Comparison of ENCODE assay signal across 17 cellular contexts in the genomic region with DNA sequence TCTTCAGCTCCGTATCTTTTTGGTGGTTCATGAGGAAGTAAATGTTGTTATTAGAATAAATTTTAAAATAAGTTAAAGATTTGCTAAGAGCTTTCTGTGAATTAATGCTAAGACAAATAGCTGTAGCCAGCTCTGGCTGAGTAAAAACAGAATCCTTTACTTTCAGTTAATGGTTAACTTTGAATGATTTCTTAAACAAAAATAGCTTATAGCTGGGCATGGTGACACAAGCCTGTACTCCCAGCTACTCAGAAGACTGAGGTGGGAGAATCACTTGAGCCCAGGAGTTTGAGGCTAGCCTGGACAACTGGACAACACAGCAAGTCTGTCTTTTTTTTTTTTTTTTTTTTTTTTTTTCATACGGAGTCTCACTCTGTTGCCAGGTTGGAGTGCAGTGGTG. TPM values are rescaled to one million over a fixed set of nuclear protein-coding genes. Genes with fewer than 3 reads are reported as not detected.
DNase-seq lines count a peak whose midpoint lies in the region; ATAC-seq, FAIRE-seq and TF ChIP-seq lines count a peak whose summit lies in the region.
"Had no signal": no experiment of that assay in that cellular context is flagged by ENCODE, and none has a peak within 500 bp of the region (broad histone marks: within the 10 kb centered on the region; RNA-seq: fewer than 3 reads in every experiment).

No MANE protein-coding gene starts in this region.

- no peaks in the 10 kb centered on the region for H4K20me1 ChIP-seq in hepatocyte (ENCODE audit: insufficient read depth, poor library complexity, severe bottlenecking)
- H4K20me1 ChIP-seq in smooth muscle cell (ENCODE audit: low read depth), result no peaks in the 10 kb centered on the region

- H3K27ac ChIP-seq in hepatocyte (no peak overlapping the region), smooth muscle cell (ENCODE audit: low read depth) (no peak overlapping the region)
- H3K27ac ChIP-seq in CD4-positive, alpha-beta T cell (ENCODE audit: low read depth, low read length), result no peak overlapping the region
- H3K27ac ChIP-seq: foreskin keratinocyte, GM23248, KMS-11, WERI-Rb-1 had no signal

- intact Hi-C loops in CD4-positive, alpha-beta T cell (cut with DNase I, micrococcal nuclease), result no loop called here

- no peaks in the 10 kb centered on the region for H3K27me3 Mint-ChIP-seq in CD4-positive, alpha-beta T cell
- no peaks in the 10 kb centered on the region for H3K27me3 Mint-ChIP-seq in activated naive CD8-positive, alpha-beta T cell treated with anti-CD3 and anti-CD28 coated beads for 36 hours

- CTCF ChIA-PET in CD4-positive, alpha-beta T cell (lab: Charles Lee), result interaction anchor here (0.6 kb wide), 1 partner anchor 534 kb away, joined by 3 read pairs; no protein-coding TSS in a partner anchor

- peak overlapping the region; percentile 52 for H3K4me2 ChIP-seq in hepatocyte
- no peak overlapping the region for H3K4me2 ChIP-seq in smooth muscle cell
- H3K4me2 ChIP-seq: KMS-11 had no signal

- no peaks in the 10 kb centered on the region for H3K9me3 ChIP-seq in hepatocyte (ENCODE audit: low read depth)
- no peaks in the 10 kb centered on the region for H3K9me3 ChIP-seq in smooth muscle cell (replicated peaks; ENCODE audit: low read depth)
- no peaks in the 10 kb centered on the region for H3K9me3 ChIP-seq in CD4-positive, alpha-beta T cell (ENCODE audit: control insufficient read depth, low read length)

- no peaks in the 10 kb centered on the region for H3K36me3 ChIP-seq in hepatocyte (replicated peaks; ENCODE audit: insufficient read depth, low read depth)
- no peaks in the 10 kb centered on the region for H3K36me3 ChIP-seq in smooth muscle cell (ENCODE audit: low read depth)

- no peak overlapping the region for H3K27ac Mint-ChIP-seq in CD4-positive, alpha-beta T cell
- H3K27ac Mint-ChIP-seq in activated naive CD8-positive, alpha-beta T cell treated with anti-CD3 and anti-CD28 coated beads for 36 hours, result no peak overlapping the region

- H3K4me1 Mint-ChIP-seq in CD4-positive, alpha-beta T cell (ENCODE audit: low read depth), result no peaks in the 10 kb centered on the region
- H3K4me1 Mint-ChIP-seq in activated naive CD8-positive, alpha-beta T cell treated with anti-CD3 and anti-CD28 coated beads for 36 hours, result no peaks in the 10 kb centered on the region

- H3K4me3 ChIP-seq in hepatocyte (no peak overlapping the region), smooth muscle cell (peak overlapping the region; percentile 4)
- H3K4me3 ChIP-seq: GM23248 had no signal

- no peaks in the 10 kb centered on the region for H3F3A ChIP-seq in smooth muscle cell (ENCODE audit: low read depth)

- H2AFZ ChIP-seq in hepatocyte (no peak overlapping the region), smooth muscle cell (ENCODE audit: low read depth) (no peak overlapping the region)
- H2AFZ ChIP-seq: GM23248 had no signal

- H3K36me3 Mint-ChIP-seq in CD4-positive, alpha-beta T cell (ENCODE audit: low read depth), result peaks cover 44% of the 10 kb centered on the region
- peaks cover 6% of the 10 kb centered on the region for H3K36me3 Mint-ChIP-seq in activated naive CD8-positive, alpha-beta T cell treated with anti-CD3 and anti-CD28 coated beads for 36 hours

- DNase-seq in GM19239 (ENCODE audit: insufficient read length, low spot score), result peak; percentile 9
- peak; percentile 9 for DNase-seq in hepatocyte (ENCODE audit: low spot score)
- DNase-seq in smooth muscle cell (lab: John Stamatoyannopoulos, UW; ENCODE audit: unreplicated experiment), result no peak
- no peak for DNase-seq in CD4-positive, alpha-beta T cell
- DNase-seq in activated naive CD8-positive, alpha-beta T cell treated with anti-CD3 and anti-CD28 coated beads for 36 hours, result no peak
- DNase-seq in activated T-cell treated with anti-CD3 and anti-CD28 coated beads, Interleukin-2, amount 50 U/mL, for 48 hours, result no peak
- DNase-seq: amygdala; C1 segment of cervical spinal cord; foreskin keratinocyte; GM23248; NCI-H1105 treated with DMSO at 0.1 percent for 48 hours; RPMI8226; stimulated activated CD4-positive, alpha-beta T cell treated with anti-CD3 and anti-CD28 coated beads, Interleukin-2, amount 100 ng/mL, for 24 hours; WERI-Rb-1 had no signal

- H3K9me3 Mint-ChIP-seq in CD4-positive, alpha-beta T cell, result no peaks in the 10 kb centered on the region
- H3K9me3 Mint-ChIP-seq in activated naive CD8-positive, alpha-beta T cell treated with anti-CD3 and anti-CD28 coated beads for 36 hours, result no peaks in the 10 kb centered on the region

- no peaks in the 10 kb centered on the region for H3K9me2 ChIP-seq in hepatocyte (replicated peaks; ENCODE audit: insufficient read depth)

- H3K4me3 Mint-ChIP-seq in CD4-positive, alpha-beta T cell, result no peak overlapping the region
- H3K4me3 Mint-ChIP-seq in activated naive CD8-positive, alpha-beta T cell treated with anti-CD3 and anti-CD28 coated beads for 36 hours, result no peak overlapping the region

- peak; percentile 82 for FAIRE-seq in GM19239 (lab: Jason Lieb, UNC)

- peaks cover 20% of the 10 kb centered on the region for H3K4me1 ChIP-seq in hepatocyte (ENCODE audit: insufficient read depth)
- peaks cover 10% of the 10 kb centered on the region for H3K4me1 ChIP-seq in smooth muscle cell (ENCODE audit: low read depth)
- H3K4me1 ChIP-seq: foreskin keratinocyte had no signal

- TF ChIP-seq CTCF in hepatocyte (IDR thresholded peaks at IDR 0.05; ENCODE audit: poor library complexity), result no peak
- TF ChIP-seq CTCF in smooth muscle cell (IDR thresholded peaks at IDR 0.05; ENCODE audit: borderline replicate concordance, insufficient read depth, poor library complexity, severe bottlenecking), result no peak
- TF ChIP-seq CTCF in CD4-positive, alpha-beta T cell (IDR thresholded peaks at IDR 0.05), result no peak

- no peak overlapping the region for H3K9ac ChIP-seq in smooth muscle cell (ENCODE audit: low read depth)
- H3K9ac ChIP-seq: GM23248, KMS-11 had no signal

- no peaks in the 10 kb centered on the region for H3K27me3 ChIP-seq in hepatocyte
- H3K27me3 ChIP-seq in smooth muscle cell (ENCODE audit: low read depth), result no peaks in the 10 kb centered on the region
- H3K27me3 ChIP-seq in CD4-positive, alpha-beta T cell (ENCODE audit: control insufficient read depth, insufficient read depth, low read length), result no peaks in the 10 kb centered on the region
- H3K27me3 ChIP-seq: foreskin keratinocyte had no signal

- 52% methylated on average over 1 of the region's 2 CpGs for WGBS in hepatocyte (ENCODE audit: low lambda C conversion rate, missing lambda C conversion rate)
- 94% methylated on average over 2 of the region's 2 CpGs for WGBS in smooth muscle cell (ENCODE audit: low lambda C conversion rate)

- POLR2A ChIA-PET in CD4-positive, alpha-beta T cell (lab: Charles Lee), result no interaction called here

- ATAC-seq in HG02973 (IDR thresholded peaks at IDR 0.05; ENCODE audit: unreplicated experiment), result peak; percentile 58
- ATAC-seq in CD4-positive, alpha-beta T cell (ENCODE audit: poor library complexity), result no peak
- ATAC-seq: foreskin keratinocyte, sciatic nerve had no signal

- peaks cover 7% of the 10 kb centered on the region for H3K79me2 ChIP-seq in hepatocyte
- no peaks in the 10 kb centered on the region for H3K79me2 ChIP-seq in smooth muscle cell (ENCODE audit: low read depth)

RNA-seq across cellular contexts. Expression of gene TCAIM, which starts 25.0 kb away (rescaled TPM):
- 36.3 and 37.4 TPM in 2 replicates for total RNA-seq in hepatocyte
- 19.6 and 20.7 TPM in 2 replicates for polyA plus RNA-seq in hepatocyte
- total RNA-seq in smooth muscle cell, result 23.1 and 26.8 TPM in 2 replicates
- 9.5 and 10.7 TPM in 2 replicates for polyA plus RNA-seq in smooth muscle cell
- 1 to 10 TPM; 2.9 to 4.2 TPM for total RNA-seq in CD4-positive, alpha-beta T cell
- total RNA-seq in activated naive CD8-positive, alpha-beta T cell treated with anti-CD3 and anti-CD28 coated beads for 36 hours, result 10 to 100 TPM; 10.8 to 12.6 TPM

Comparison
In these comparisons a context has a peak if more than half of its experiments do, and no peak if none do; other contexts are left out.
1. DNase-seq: peak in GM19239 (single experiment) and hepatocyte (single experiment); none in smooth muscle cell (single experiment), CD4-positive, alpha-beta T cell (0 of 10), activated naive CD8-positive, alpha-beta T cell treated with anti-CD3 and anti-CD28 coated beads for 36 hours (single experiment) and activated T-cell treated with anti-CD3 and anti-CD28 coated beads, Interleukin-2, amount 50 U/mL, for 48 hours (0 of 2).